1 cellular context compared by ENCODE assay signal in genomic region chr9:127877566-127877998, GRCh38.
TF ChIP-seq lines count a peak whose summit lies in the region.

AK1 (minus strand) TSS chr9:127877675; CDS start chr9:127874617, 3,058 bp downstream.

TF ChIP-seq in K562, 482 proteins besides CTCF, POLR2A, EP300 and RAD21 (continued from another document):
- TF ChIP-seq ATF6 (CRISPR knock-in tag; IDR thresholded peaks at IDR 0.05) (0 out of 2 replicates have a peak, but pooled peaks have one; percentile 40), TBP (optimal IDR thresholded peaks at IDR 0.05; ENCODE audit: low read depth, low read length) (peak; percentile 78), MLLT1 (IDR thresholded peaks at IDR 0.05) (no peak), PCBP1 (IDR thresholded peaks at IDR 0.05; ENCODE audit: low read depth, low read length, poor library complexity, severe bottlenecking) (peak; percentile 32), HMBOX1 (IDR thresholded peaks at IDR 0.05) (no peak), SNIP1 (IDR thresholded peaks at IDR 0.05; ENCODE audit: low read depth) (no peak), PHF8 (IDR thresholded peaks at IDR 0.05; ENCODE audit: borderline replicate concordance, low read length) (peak; percentile 69; the same call in 1 of the 2 replicates), MAZ (CRISPR knock-in tag; conservative IDR thresholded peaks at IDR 0.05 in 1 of 2, IDR thresholded peaks at IDR 0.05 in 1 of 2) (peak; percentile 57 to 87; a peak in 3 of 4 replicates), ZNF76 (CRISPR knock-in tag; IDR thresholded peaks at IDR 0.05; ENCODE audit: borderline replicate concordance) (no peak), CXXC5 (CRISPR knock-in tag; IDR thresholded peaks at IDR 0.05) (peak; percentile 73; the same call in 1 of the 2 replicates), FOXA3 (CRISPR knock-in tag; conservative IDR thresholded peaks at IDR 0.05 in 1 of 2, IDR thresholded peaks at IDR 0.05 in 1 of 2) (0 out of 4 replicates have a peak, but pooled peaks of 1 of the 2 experiments have one; percentile 45), ATF7 (IDR thresholded peaks at IDR 0.05) (peak; percentile 52), ZNF639 (CRISPR knock-in tag; conservative IDR thresholded peaks at IDR 0.05 in 1 of 2, IDR thresholded peaks at IDR 0.05 in 1 of 2) (peak in 1 of 2 experiments; percentile 59; a peak in 1 of 4 replicates), TAF1 (IDR thresholded peaks at IDR 0.05; ENCODE audit: control insufficient read depth, extremely low read depth, insufficient read depth, low read length, severe bottlenecking) (peak; percentile 23), BRCA1 (IDR thresholded peaks at IDR 0.05) (no peak), BRCA1 (CRISPR knock-in tag; IDR thresholded peaks at IDR 0.05) (no peak)
TF ChIP-seq in K562: peak in this region for 50.
